ENCODE assay signal across 8 cellular contexts in genomic region chr11:75873417-75874148, GRCh38. TPM values are rescaled to one million over a fixed set of nuclear protein-coding genes. Genes with fewer than 3 reads are reported as not detected.
DNase-seq lines count a peak whose midpoint lies in the region; ATAC-seq lines count a peak whose summit lies in the region.

No MANE protein-coding gene starts in this region.

- no peak overlapping the region for H2BK120ac ChIP-seq in mesendoderm (ENCODE audit: low read depth, low read length)

- H2BK5ac ChIP-seq in mesendoderm (ENCODE audit: low read length) = no peak overlapping the region

- H3K4me1 Mint-ChIP-seq in activated T-helper 17 cell treated with anti-CD3 and anti-CD28 coated beads, Interleukin-2, amount 50 U/mL, for 72 hours = peaks cover 7% of the 10 kb centered on the region

- DNase-seq in mesendoderm = no peak
- no peak for DNase-seq in NCI-H1048 (lab: John Stamatoyannopoulos, UW)
- no peak for DNase-seq in DMS153 treated with DMSO at 0.1 percent for 48 hours (lab: John Stamatoyannopoulos, UW; ENCODE audit: unreplicated experiment)
- no peak for DNase-seq in stimulated activated CD4-positive, alpha-beta T cell treated with anti-CD3 and anti-CD28 coated beads, Interleukin-4, amount 100 ng/mL, for 1 hour

- H3K79me2 ChIP-seq in mesendoderm (ENCODE audit: control insufficient read depth, insufficient read depth, low read length) = no peaks in the 10 kb centered on the region

- no peaks in the 10 kb centered on the region for H3K27me3 Mint-ChIP-seq in activated T-helper 17 cell treated with anti-CD3 and anti-CD28 coated beads, Interleukin-2, amount 50 U/mL, for 72 hours

- ATAC-seq in GM19324 (IDR thresholded peaks at IDR 0.05; ENCODE audit: low FRiP score, unreplicated experiment) = peak; percentile 67
- peak; percentile 88 for ATAC-seq in HG03103 (IDR thresholded peaks at IDR 0.05; ENCODE audit: low read depth, unreplicated experiment)
- peak; percentile 66 for ATAC-seq in activated T-helper 17 cell treated with anti-CD3 and anti-CD28 coated beads, Interleukin-2, amount 50 U/mL, for 72 hours (replicated peaks)

- H4K20me1 ChIP-seq in BLaER1 = no peaks in the 10 kb centered on the region; the same call in 1 of the 2 replicates

- peak overlapping the region; percentile 9 for H3K4me3 Mint-ChIP-seq in activated T-helper 17 cell treated with anti-CD3 and anti-CD28 coated beads, Interleukin-2, amount 50 U/mL, for 72 hours

- H3K18ac ChIP-seq in mesendoderm (ENCODE audit: low read length) = no peak overlapping the region

- H3K36me3 ChIP-seq in BLaER1 (peaks cover 9% of the 10 kb centered on the region; the same call in 1 of the 2 replicates), mesendoderm (ENCODE audit: control insufficient read depth, insufficient read depth, low read length) (no peaks in the 10 kb centered on the region)

- H2BK15ac ChIP-seq in mesendoderm (replicated peaks; ENCODE audit: low read depth) = no peak overlapping the region

- H3K27me3 ChIP-seq in BLaER1 = no peaks in the 10 kb centered on the region
- no peaks in the 10 kb centered on the region for H3K27me3 ChIP-seq in mesendoderm (ENCODE audit: insufficient read depth, low read length, poor library complexity)

- H3K4ac ChIP-seq in mesendoderm (ENCODE audit: low read depth, low read length) = no peak overlapping the region

- no peak overlapping the region for H4K8ac ChIP-seq in mesendoderm (ENCODE audit: low read depth, low read length)

- H3K9me3 Mint-ChIP-seq in activated T-helper 17 cell treated with anti-CD3 and anti-CD28 coated beads, Interleukin-2, amount 50 U/mL, for 72 hours = no peaks in the 10 kb centered on the region

- no CpG with 5 or more reads among the region's 8 CpGs for WGBS in mesendoderm (ENCODE audit: extremely low coverage, insufficient coverage, low lambda C conversion rate)

- peaks cover 3% of the 10 kb centered on the region; the same call in 1 of the 2 replicates for H3K9me3 ChIP-seq in BLaER1

- H3K4me2 ChIP-seq in BLaER1 = peak overlapping the region; percentile 71
- no peak overlapping the region for H3K4me2 ChIP-seq in mesendoderm (ENCODE audit: low read length)

- H3K23ac ChIP-seq in mesendoderm (ENCODE audit: low read length) = no peak overlapping the region

- H3K9ac ChIP-seq in BLaER1 (peak overlapping the region; percentile 59), mesendoderm (ENCODE audit: low read length) (no peak overlapping the region)

- no peak overlapping the region for H2AK5ac ChIP-seq in mesendoderm (ENCODE audit: low read length)

- no peaks in the 10 kb centered on the region for H3K79me1 ChIP-seq in mesendoderm (ENCODE audit: low read length)

- H3K27ac Mint-ChIP-seq in activated T-helper 17 cell treated with anti-CD3 and anti-CD28 coated beads, Interleukin-2, amount 50 U/mL, for 72 hours = peak overlapping the region; percentile 64

- H3K4me1 ChIP-seq in BLaER1 (peaks cover 39% of the 10 kb centered on the region), mesendoderm (ENCODE audit: control insufficient read depth, low read depth, low read length) (no peaks in the 10 kb centered on the region)

- H4K5ac ChIP-seq in mesendoderm (ENCODE audit: low read length) = no peak overlapping the region

- H3K36me3 Mint-ChIP-seq in activated T-helper 17 cell treated with anti-CD3 and anti-CD28 coated beads, Interleukin-2, amount 50 U/mL, for 72 hours (ENCODE audit: low read depth) = peaks cover 6% of the 10 kb centered on the region

- H3K4me3 ChIP-seq in BLaER1 (peak overlapping the region; percentile 25), mesendoderm (ENCODE audit: low read length) (no peak overlapping the region)

- H3K27ac ChIP-seq in BLaER1 (peak overlapping the region; percentile 66), mesendoderm (ENCODE audit: low read depth, low read length) (no peak overlapping the region)

- H3K56ac ChIP-seq in mesendoderm (ENCODE audit: low read length) = no peak overlapping the region

RNA-seq across cellular contexts. Expression of gene UVRAG, which starts 58.6 kb away (rescaled TPM):
- total RNA-seq in activated T-helper 17 cell treated with anti-CD3 and anti-CD28 coated beads, Interleukin-2, amount 50 U/mL, for 72 hours = 10 to 100 TPM; 14.1 to 20.1 TPM
- 3.3 TPM for polyA plus RNA-seq in mesendoderm (2013, experiment 1 of 2)
- 2.8 TPM for polyA plus RNA-seq in mesendoderm (2013, experiment 2 of 2)
